19 cellular contexts compared by ENCODE assay signal in the genomic region with DNA sequence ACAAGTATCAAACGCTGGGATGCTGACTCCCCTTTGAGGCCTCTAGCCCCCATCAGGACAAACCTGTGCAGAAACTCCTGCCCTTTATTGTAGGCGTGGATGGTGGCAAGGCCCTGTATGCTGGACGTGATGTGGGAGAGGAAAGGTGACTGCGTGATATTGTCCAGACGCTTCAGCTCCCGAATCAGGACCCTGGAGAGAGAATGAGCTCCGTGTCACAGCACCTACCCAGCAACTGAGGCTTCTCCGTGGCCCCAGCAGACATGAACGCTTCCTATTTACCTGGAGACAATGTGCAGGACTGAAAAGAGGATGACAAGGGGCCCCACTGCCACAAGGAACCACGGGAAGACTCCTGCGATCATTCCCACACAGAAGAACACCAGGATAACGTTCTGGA.
DNase-seq lines count a peak whose midpoint lies in the region; ATAC-seq and TF ChIP-seq lines count a peak whose summit lies in the region.
"Had no signal": no experiment of that assay in that cellular context is flagged by ENCODE, and none has a peak within 500 bp of the region (broad histone marks: within the 10 kb centered on the region; RNA-seq: fewer than 3 reads in every experiment).

No MANE protein-coding gene starts in this region.

- DNase-seq in SK-N-SH = no peak
- no peak for DNase-seq in neuronal stem cell (ENCODE audit: low spot score)
- no peak for DNase-seq in OCI-M1 (lab: John Stamatoyannopoulos, UW)
- DNase-seq: AML-193; Caco-2; Calu3; CD4-positive, alpha-beta T cell; CD8-positive, alpha-beta T cell; DMS79 treated with DMSO at 0.1 percent for 48 hours; GF-D8 had no signal

- no peak overlapping the region for H3K9ac ChIP-seq in SK-N-SH
- peak overlapping the region; percentile 22 for H3K9ac ChIP-seq in neuronal stem cell (ENCODE audit: low read depth, low read length, poor library complexity)
- H3K9ac ChIP-seq: BLaER1 treated with 17β-estradiol and CSF1 and Interleukin-3, amounts not matched to agents 10 nM and 100 nM had no signal

- H3K23ac ChIP-seq in neuronal stem cell (ENCODE audit: low read depth, low read length, poor library complexity) = no peak overlapping the region

- no peak overlapping the region for H2AK5ac ChIP-seq in neuronal stem cell (ENCODE audit: low read depth, low read length)

- no peak for TF ChIP-seq CTCF in SK-N-SH (IDR thresholded peaks at IDR 0.05)
- no peak for TF ChIP-seq CTCF in HEK293 (tag by site-specific recombination; IDR thresholded peaks at IDR 0.05)

- H3K27ac ChIP-seq in SK-N-SH (ENCODE audit: low read depth in 2 of 2, low read length in 1 of 2) (no peak overlapping the region), HEK293 (ENCODE audit: extremely low read depth, low read depth, low read length) (no peak overlapping the region), neuronal stem cell (replicated peaks; ENCODE audit: low read length) (no peak overlapping the region)
- H3K27ac ChIP-seq: 22Rv1; A549; BLaER1 treated with 17β-estradiol and CSF1 and Interleukin-3, amounts not matched to agents 10 nM and 100 nM; C4-2B had no signal

- H3K4me1 ChIP-seq in SK-N-SH (ENCODE audit: control insufficient read depth in 1 of 2, insufficient read depth in 2 of 2, low read depth in 1 of 2, low read length in 1 of 2) (no peaks in the 10 kb centered on the region), HEK293 (ENCODE audit: control insufficient read depth, insufficient read depth, low read length) (no peaks in the 10 kb centered on the region), neuronal stem cell (ENCODE audit: control insufficient read depth in 2 of 2, insufficient read depth in 1 of 2, low read depth in 1 of 2, low read length in 2 of 2) (no peaks in the 10 kb centered on the region)
- H3K4me1 ChIP-seq: A549, Caco-2 had no signal

- H2BK120ac ChIP-seq in neuronal stem cell (ENCODE audit: low read depth, low read length) = no peak overlapping the region

- no peak overlapping the region for H3K4ac ChIP-seq in neuronal stem cell (ENCODE audit: low read length)

- POLR2A ChIA-PET in SK-N-SH (lab: Yijun Ruan, JAX) = no interaction called here
- POLR2A ChIA-PET in HEK293 (lab: Yijun Ruan, JAX) = no interaction called here

- no peaks in the 10 kb centered on the region for H4K20me1 ChIP-seq in SK-N-SH (ENCODE audit: insufficient read depth)

- H3K18ac ChIP-seq in neuronal stem cell (ENCODE audit: low read length) = no peak overlapping the region

- CTCF ChIA-PET in SK-N-SH (lab: Yijun Ruan, JAX) = no interaction called here
- CTCF ChIA-PET in HEK293 (lab: Yijun Ruan, JAX) = no interaction called here

- no peak for ATAC-seq in SK-N-SH treated with all-trans-retinoic acid at 6 μM for 48 hours
- ATAC-seq in GM18867 (IDR thresholded peaks at IDR 0.05; ENCODE audit: unreplicated experiment) = no peak
- ATAC-seq in GM19395 (IDR thresholded peaks at IDR 0.05; ENCODE audit: unreplicated experiment) = no peak
- ATAC-seq: A549; CD8-positive, alpha-beta T cell had no signal

- no peak overlapping the region for H2BK12ac ChIP-seq in neuronal stem cell (ENCODE audit: low read length)

- H3K27me3 ChIP-seq in SK-N-SH (ENCODE audit: insufficient read depth) = no peaks in the 10 kb centered on the region
- H3K27me3 ChIP-seq in neuronal stem cell (ENCODE audit: control insufficient read depth in 3 of 3, insufficient read depth in 3 of 3, low read depth in 1 of 3, low read length in 3 of 3) = no peaks in the 10 kb centered on the region
- H3K27me3 ChIP-seq: BLaER1 treated with 17β-estradiol and CSF1 and Interleukin-3, amounts not matched to agents 10 nM and 100 nM had no signal

- TF ChIP-seq EP300 in SK-N-SH (IDR thresholded peaks at IDR 0.05; ENCODE audit: borderline replicate concordance in 1 of 2, low read depth in 1 of 2, low read length in 1 of 2) = no peak

- WGBS in SK-N-SH (ENCODE audit: low lambda C conversion rate) = 91% methylated on average over 12 of the region's 12 CpGs
- no CpG with 5 or more reads among the region's 12 CpGs for WGBS in neuronal stem cell (ENCODE audit: extremely low coverage in 2 of 2, insufficient read length in 2 of 2, insufficient replicate concordance in 1 of 2), 2 donors

- H3K14ac ChIP-seq in neuronal stem cell (ENCODE audit: low read length) = no peak overlapping the region

- no peaks in the 10 kb centered on the region for H3K9me3 ChIP-seq in SK-N-SH
- H3K9me3 ChIP-seq in HEK293 (ENCODE audit: control insufficient read depth, insufficient read depth, low read depth, low read length) = no peaks in the 10 kb centered on the region
- peaks cover 0 to 2% of the 10 kb centered on the region in 2 donors for H3K9me3 ChIP-seq in neuronal stem cell (replicated peaks in 1 of 2; ENCODE audit: control insufficient read depth in 2 of 2, insufficient read depth in 1 of 2, low read depth in 1 of 2, low read length in 2 of 2)
- H3K9me3 ChIP-seq: A549; BLaER1 treated with 17β-estradiol and CSF1 and Interleukin-3, amounts not matched to agents 10 nM and 100 nM; Caco-2 had no signal

- TF ChIP-seq RAD21 in SK-N-SH (IDR thresholded peaks at IDR 0.05; ENCODE audit: low read length) = no peak

- no peak overlapping the region for H2BK15ac ChIP-seq in neuronal stem cell (ENCODE audit: low read length)

- H2BK5ac ChIP-seq in neuronal stem cell (ENCODE audit: low read length) = no peak overlapping the region

- H3K4me2 ChIP-seq in SK-N-SH = no peak overlapping the region
- H3K4me2 ChIP-seq in neuronal stem cell (ENCODE audit: insufficient read depth, low read length, poor library complexity, severe bottlenecking) = no peak overlapping the region
- H3K4me2 ChIP-seq: A549; BLaER1 treated with 17β-estradiol and CSF1 and Interleukin-3, amounts not matched to agents 10 nM and 100 nM had no signal

- no peaks in the 10 kb centered on the region for H3K9me2 ChIP-seq in SK-N-SH

- H2AFZ ChIP-seq in SK-N-SH (ENCODE audit: low read depth) (no peak overlapping the region), neuronal stem cell (ENCODE audit: low read length) (no peak overlapping the region)

- no peaks in the 10 kb centered on the region for H3K79me2 ChIP-seq in SK-N-SH (ENCODE audit: insufficient read depth)

- H4K91ac ChIP-seq in neuronal stem cell (ENCODE audit: low read depth, low read length, poor library complexity) = no peak overlapping the region

- H3F3A ChIP-seq in SK-N-SH (replicated peaks; ENCODE audit: insufficient read depth) = no peaks in the 10 kb centered on the region

- H3K36me3 ChIP-seq in SK-N-SH (replicated peaks in 1 of 2; ENCODE audit: control insufficient read depth in 1 of 2, insufficient read depth in 2 of 2, low read length in 1 of 2) = peaks cover 24 to 58% of the 10 kb centered on the region in 2 experiments
- peaks cover 4 to 84% of the 10 kb centered on the region in 2 experiments; a peak in 2 of 3 replicates for H3K36me3 ChIP-seq in HEK293 (ENCODE audit: control insufficient read depth in 2 of 2, insufficient read depth in 1 of 2, low read length in 2 of 2)
- H3K36me3 ChIP-seq in neuronal stem cell (replicated peaks in 1 of 2; ENCODE audit: control insufficient read depth in 2 of 2, insufficient read depth in 2 of 2, low read length in 2 of 2) = peaks cover 29 to 67% of the 10 kb centered on the region in 2 donors

- H4K8ac ChIP-seq in neuronal stem cell (ENCODE audit: low read depth, low read length) = no peak overlapping the region

- no peaks in the 10 kb centered on the region for H3K79me1 ChIP-seq in neuronal stem cell (ENCODE audit: low read depth, low read length)

- H3K4me3 ChIP-seq in SK-N-SH (ENCODE audit: low read depth in 2 of 2, low read length in 1 of 2) (no peak overlapping the region), HEK293 (ENCODE audit: low read depth, low read length) (no peak overlapping the region), neuronal stem cell (ENCODE audit: low read length in 2 of 2) (no peak overlapping the region)
- H3K4me3 ChIP-seq: A549; BLaER1 treated with 17β-estradiol and CSF1 and Interleukin-3, amounts not matched to agents 10 nM and 100 nM had no signal

TF ChIP-seq in SK-N-SH treated with all-trans-retinoic acid at 6 μM for 48 hours, 23 proteins besides CTCF, POLR2A, EP300 and RAD21 (continues in another document):
- TF ChIP-seq BACH2 (CRISPR knock-in tag; IDR thresholded peaks at IDR 0.05; ENCODE audit: borderline replicate concordance) = no peak

TF ChIP-seq in PFSK-1, 5 proteins besides CTCF, POLR2A, EP300 and RAD21:
- no peak for TF ChIP-seq SIN3A (IDR thresholded peaks at IDR 0.05; ENCODE audit: borderline replicate concordance, insufficient read depth, low read length)
- TF ChIP-seq, protein P1, sequence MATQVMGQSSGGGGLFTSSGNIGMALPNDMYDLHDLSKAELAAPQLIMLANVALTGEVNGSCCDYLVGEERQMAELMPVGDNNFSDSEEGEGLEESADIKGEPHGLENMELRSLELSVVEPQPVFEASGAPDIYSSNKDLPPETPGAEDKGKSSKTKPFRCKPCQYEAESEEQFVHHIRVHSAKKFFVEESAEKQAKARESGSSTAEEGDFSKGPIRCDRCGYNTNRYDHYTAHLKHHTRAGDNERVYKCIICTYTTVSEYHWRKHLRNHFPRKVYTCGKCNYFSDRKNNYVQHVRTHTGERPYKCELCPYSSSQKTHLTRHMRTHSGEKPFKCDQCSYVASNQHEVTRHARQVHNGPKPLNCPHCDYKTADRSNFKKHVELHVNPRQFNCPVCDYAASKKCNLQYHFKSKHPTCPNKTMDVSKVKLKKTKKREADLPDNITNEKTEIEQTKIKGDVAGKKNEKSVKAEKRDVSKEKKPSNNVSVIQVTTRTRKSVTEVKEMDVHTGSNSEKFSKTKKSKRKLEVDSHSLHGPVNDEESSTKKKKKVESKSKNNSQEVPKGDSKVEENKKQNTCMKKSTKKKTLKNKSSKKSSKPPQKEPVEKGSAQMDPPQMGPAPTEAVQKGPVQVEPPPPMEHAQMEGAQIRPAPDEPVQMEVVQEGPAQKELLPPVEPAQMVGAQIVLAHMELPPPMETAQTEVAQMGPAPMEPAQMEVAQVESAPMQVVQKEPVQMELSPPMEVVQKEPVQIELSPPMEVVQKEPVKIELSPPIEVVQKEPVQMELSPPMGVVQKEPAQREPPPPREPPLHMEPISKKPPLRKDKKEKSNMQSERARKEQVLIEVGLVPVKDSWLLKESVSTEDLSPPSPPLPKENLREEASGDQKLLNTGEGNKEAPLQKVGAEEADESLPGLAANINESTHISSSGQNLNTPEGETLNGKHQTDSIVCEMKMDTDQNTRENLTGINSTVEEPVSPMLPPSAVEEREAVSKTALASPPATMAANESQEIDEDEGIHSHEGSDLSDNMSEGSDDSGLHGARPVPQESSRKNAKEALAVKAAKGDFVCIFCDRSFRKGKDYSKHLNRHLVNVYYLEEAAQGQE (IDR thresholded peaks at IDR 0.05; ENCODE audit: insufficient read depth in 1 of 2, low read depth in 2 of 2, low read length in 2 of 2) = peak; percentile 24 to 76; a peak in 1 of 4 replicates
- no peak for TF ChIP-seq POLR2AphosphoS5 (IDR thresholded peaks at IDR 0.05; ENCODE audit: low read depth, low read length)
TF ChIP-seq in PFSK-1: peak in this region for 1.
